In the genomic region with DNA sequence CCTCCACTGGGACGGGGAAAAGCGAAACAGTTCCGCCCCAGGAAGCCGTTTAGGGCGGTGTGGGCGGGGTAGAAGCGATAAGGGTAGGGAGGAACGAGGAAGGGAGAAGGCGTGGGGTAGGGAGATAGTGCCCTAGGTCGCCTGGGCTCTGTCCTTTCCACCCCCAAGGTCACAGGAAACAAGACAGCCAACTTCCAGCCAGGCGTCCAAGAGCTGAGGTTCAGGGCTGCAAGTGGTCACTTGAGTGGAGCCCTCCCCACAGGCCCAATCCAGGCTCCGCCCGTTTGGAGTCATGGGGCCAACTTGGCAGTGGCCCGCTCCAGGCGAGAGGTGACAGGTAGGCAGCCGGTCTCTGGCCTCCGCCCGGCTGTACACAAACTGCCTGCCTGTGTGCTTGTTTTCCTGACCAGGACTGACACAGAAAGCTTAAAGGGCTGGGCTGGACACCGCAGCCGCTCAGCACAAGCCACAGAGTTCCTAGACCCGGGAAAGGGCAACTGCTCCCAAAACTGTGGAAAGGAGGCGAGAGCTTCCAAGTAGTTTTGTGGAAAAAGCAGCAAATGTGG, we compare ENCODE assay signal across 8 cellular contexts. TPM values are rescaled to one million over a fixed set of nuclear protein-coding genes. Genes with fewer than 3 reads are reported as not detected.
A peak's percentile ranks its signal among the peaks of the same experiment; 100 is the strongest.
DNase-seq lines count a peak whose midpoint lies in the region; ATAC-seq, FAIRE-seq and TF ChIP-seq lines count a peak whose summit lies in the region.

Gene RILP (minus strand): TSS at position 23 of the 566 bp plus-strand sequence. CDS start 62 bp downstream, outside the sequence.

- peak within 1 kb of the TSS; percentile 94 for H3K27ac ChIP-seq in cardiac muscle cell
- peak within 1 kb of the TSS; percentile 96 to 100 (median 98) for H3K27ac ChIP-seq in pancreas

- H3K27me3 ChIP-seq in cardiac muscle cell = no peaks in the 10 kb centered on the region
- H3K27me3 ChIP-seq in pancreas = no peaks in the 10 kb centered on the region

- peaks cover 11% of the 10 kb centered on the region for H3K36me3 Mint-ChIP-seq in activated naive CD8-positive, alpha-beta T cell

- H3K4me1 ChIP-seq in cardiac muscle cell (ENCODE audit: low read depth) = peaks cover 17% of the 10 kb centered on the region
- peaks cover 17 to 25% (median 21%) of the 10 kb centered on the region in 3 donors for H3K4me1 ChIP-seq in pancreas

- H3K9me3 ChIP-seq in cardiac muscle cell (ENCODE audit: low read depth) = no peaks in the 10 kb centered on the region
- H3K9me3 ChIP-seq in pancreas = no peaks in the 10 kb centered on the region

- H3K9me3 Mint-ChIP-seq in activated naive CD8-positive, alpha-beta T cell (ENCODE audit: low read depth) = no peaks in the 10 kb centered on the region

- WGBS in pancreas, 2 donors = 5 to 6% methylated on average over 22 of the region's 22 CpGs

- peak; percentile 74 for DNase-seq in NCI-H82 (lab: John Stamatoyannopoulos, UW)
- DNase-seq in NCI-H82 treated with DMSO at 0.1 percent for 48 hours (lab: John Stamatoyannopoulos, UW; ENCODE audit: unreplicated experiment) = no peak
- DNase-seq in LoVo (ENCODE audit: low spot score) = peak; percentile 79
- DNase-seq in cardiac muscle cell (ENCODE audit: low read depth in 1 of 2, low spot score in 1 of 2) = peak; percentile 55 to 95
- DNase-seq in pancreas = peak; percentile 89 to 98 (median 96)
- no peak for DNase-seq in AML-193 (lab: John Stamatoyannopoulos, UW)

- intact Hi-C loops in pancreas (cut with DNase I) = no loop called here

- H3K4me3 Mint-ChIP-seq in activated naive CD8-positive, alpha-beta T cell = peak within 1 kb of the TSS; percentile 59

- H3K36me3 ChIP-seq in cardiac muscle cell (peaks cover 40% of the 10 kb centered on the region), pancreas (peaks cover 21 to 46% (median 42%) of the 10 kb centered on the region in 3 donors)

- no peak for TF ChIP-seq CTCF in cardiac muscle cell (IDR thresholded peaks at IDR 0.05; ENCODE audit: low read depth, low read length)
- TF ChIP-seq CTCF in pancreas (IDR thresholded peaks at IDR 0.05) = no peak

- H3K4me3 ChIP-seq in cardiac muscle cell (peak within 1 kb of the TSS; percentile 44), pancreas (peak within 1 kb of the TSS; percentile 67 to 85 (median 75))

- no peak for FAIRE-seq in pancreas (lab: Jason Lieb, UNC)

- no peak within 1 kb of the TSS for H3K27ac Mint-ChIP-seq in activated naive CD8-positive, alpha-beta T cell

- ATAC-seq in pancreas (peak; percentile 75 to 81 (median 80)), HG02610 (IDR thresholded peaks at IDR 0.05; ENCODE audit: unreplicated experiment) (no peak)

- no peaks in the 10 kb centered on the region for H3K27me3 Mint-ChIP-seq in activated naive CD8-positive, alpha-beta T cell

- H3K4me1 Mint-ChIP-seq in activated naive CD8-positive, alpha-beta T cell (ENCODE audit: low read depth) = peaks cover 14% of the 10 kb centered on the region

RNA-seq across cellular contexts. Expression of gene RILP, which starts in this region (rescaled TPM):
- total RNA-seq in cardiac muscle cell (63.0 and 79.4 TPM in 2 replicates), pancreas (1 to 10 TPM; 6.6 to 9.0 (median 7.8) TPM)
- polyA plus RNA-seq in cardiac muscle cell (31.7 and 38.9 TPM in 2 replicates), pancreas (10 to 100 TPM; 13.7 to 14.4 TPM)

Comparison
In these comparisons a context has a peak if more than half of its experiments do, and no peak if none do; other contexts are left out.
1. DNase-seq: peak in NCI-H82 (single experiment), LoVo (single experiment), cardiac muscle cell (2 of 2) and pancreas (6 of 6); none in NCI-H82 treated with DMSO at 0.1 percent for 48 hours (single experiment) and AML-193 (0 of 2).